8 cellular contexts compared by ENCODE assay signal in genomic region chr1:1599919-1600860, GRCh38. TPM values are rescaled to one million over a fixed set of nuclear protein-coding genes. Genes with fewer than 3 reads are reported as not detected.
DNase-seq lines count a peak whose midpoint lies in the region; ATAC-seq and TF ChIP-seq lines count a peak whose summit lies in the region.

FNDC10 (minus strand) TSS chr1:1600135; CDS start chr1:1600015, 120 bp downstream.

- peaks cover 11% of the 10 kb centered on the region for H3K4me1 Mint-ChIP-seq in activated naive CD4-positive, alpha-beta T cell treated with anti-CD3 and anti-CD28 coated beads for 36 hours (ENCODE audit: low read depth)

- H3K27ac ChIP-seq in ascending aorta (no peak within 1 kb of the TSS), urinary bladder (ENCODE audit: low read depth) (no peak within 1 kb of the TSS)

- intact Hi-C loops in activated naive CD4-positive, alpha-beta T cell treated with anti-CD3 and anti-CD28 coated beads for 36 hours (cut with micrococcal nuclease): no loop called here
- intact Hi-C loops in ascending aorta (cut with DNase I) (no loop called here), left colon (cut with DNase I, micrococcal nuclease) (no loop called here)

- 2% methylated on average over 116 of the region's 127 CpGs for WGBS in urinary bladder

- CTCF ChIA-PET in activated naive CD4-positive, alpha-beta T cell treated with anti-CD3 and anti-CD28 coated beads for 36 hours (lab: Charles Lee): no interaction called here

- no peaks in the 10 kb centered on the region for H3K36me3 Mint-ChIP-seq in activated naive CD4-positive, alpha-beta T cell treated with anti-CD3 and anti-CD28 coated beads for 36 hours (ENCODE audit: low read depth)

- H3K36me3 ChIP-seq in ascending aorta (no peaks in the 10 kb centered on the region), urinary bladder (ENCODE audit: insufficient read depth) (no peaks in the 10 kb centered on the region)

- no peaks in the 10 kb centered on the region for H3K9me3 Mint-ChIP-seq in activated naive CD4-positive, alpha-beta T cell treated with anti-CD3 and anti-CD28 coated beads for 36 hours

- no peak for TF ChIP-seq CTCF in ascending aorta (IDR thresholded peaks at IDR 0.05)

- no peak within 1 kb of the TSS for H3K27ac Mint-ChIP-seq in activated naive CD4-positive, alpha-beta T cell treated with anti-CD3 and anti-CD28 coated beads for 36 hours

- H3K4me1 ChIP-seq in ascending aorta: peaks cover 4 to 5% of the 10 kb centered on the region in 2 donors
- no peaks in the 10 kb centered on the region for H3K4me1 ChIP-seq in urinary bladder (ENCODE audit: insufficient read depth)

- peak within 1 kb of the TSS; percentile 44 to 60 for H3K4me3 ChIP-seq in ascending aorta
- H3K4me3 ChIP-seq in urinary bladder (ENCODE audit: low read depth, low read length): peak within 1 kb of the TSS; percentile 56

- peaks cover 6% of the 10 kb centered on the region for H3K27me3 ChIP-seq in ascending aorta

- no peaks in the 10 kb centered on the region for H3K9me3 ChIP-seq in ascending aorta

- DNase-seq in activated naive CD4-positive, alpha-beta T cell treated with anti-CD3 and anti-CD28 coated beads for 36 hours: no peak
- no peak for DNase-seq in activated naive CD4-positive, alpha-beta T cell (lab: John Stamatoyannopoulos, UW)
- no peak for DNase-seq in ascending aorta (ENCODE audit: low spot score in 2 of 2)
- no peak for DNase-seq in left colon
- DNase-seq in midbrain (lab: John Stamatoyannopoulos, UW): no peak
- DNase-seq in activated CD4-positive, alpha-beta T cell treated with anti-CD3 and anti-CD28 coated beads for 1 hour: no peak

- ATAC-seq in left colon: peak; percentile 36
- no peak for ATAC-seq in GM21723 (IDR thresholded peaks at IDR 0.05; ENCODE audit: unreplicated experiment)

- peak within 1 kb of the TSS; percentile 73 for H3K4me3 Mint-ChIP-seq in activated naive CD4-positive, alpha-beta T cell treated with anti-CD3 and anti-CD28 coated beads for 36 hours

- peaks cover 6% of the 10 kb centered on the region for H3K27me3 Mint-ChIP-seq in activated naive CD4-positive, alpha-beta T cell treated with anti-CD3 and anti-CD28 coated beads for 36 hours (ENCODE audit: low read depth)

RNA-seq across cellular contexts. Expression of gene FNDC10, which starts in this region (rescaled TPM):
- 1 to 10 TPM in 1 of 2 experiments, under 1 TPM in 1; 0.94 to 1.2 TPM for total RNA-seq in activated naive CD4-positive, alpha-beta T cell treated with anti-CD3 and anti-CD28 coated beads for 36 hours
- total RNA-seq in ascending aorta (1.8 TPM), left colon (1 to 10 TPM; 3.1 to 3.3 TPM), urinary bladder (0.58 TPM)
- 2.2 TPM for polyA plus RNA-seq in urinary bladder
